8 cellular contexts compared by ENCODE assay signal in the genomic region with DNA sequence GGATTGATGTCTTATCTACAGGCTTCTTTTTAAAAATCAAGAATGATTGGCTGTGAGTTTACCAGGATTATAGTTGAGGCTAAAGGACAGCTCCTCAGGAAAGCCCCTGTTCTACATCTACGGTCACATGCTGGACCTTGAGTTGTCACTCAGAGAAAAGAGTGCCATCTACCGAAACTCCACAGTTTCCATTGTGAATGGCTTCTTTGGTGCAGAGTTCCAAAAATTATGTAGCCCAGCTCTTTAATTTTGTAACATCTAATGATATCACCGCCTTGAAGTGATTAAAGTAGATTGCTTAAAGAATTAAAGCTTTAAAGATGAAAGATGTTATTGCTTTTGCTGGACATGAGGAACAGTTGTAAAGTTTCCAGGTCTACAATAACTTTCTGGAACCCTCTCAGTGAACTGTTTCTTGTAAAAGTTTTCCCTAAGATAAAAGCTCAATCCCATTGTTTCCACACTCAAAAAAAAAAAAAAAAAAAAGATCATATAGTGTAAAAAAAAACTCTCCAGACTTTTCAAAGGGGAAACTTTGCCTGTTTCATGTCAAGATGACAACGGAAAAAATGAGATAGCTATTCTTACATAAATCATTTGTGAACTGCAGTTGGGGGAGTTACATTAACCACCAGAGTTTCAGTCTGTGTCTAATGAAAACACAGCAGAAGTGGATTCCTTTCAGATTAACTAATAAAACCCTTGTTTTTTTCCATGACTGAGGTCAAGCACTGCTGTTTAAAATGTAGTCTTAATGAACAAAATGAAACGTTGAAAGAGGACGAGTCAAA. TPM values are rescaled to one million over a fixed set of nuclear protein-coding genes. Genes with fewer than 3 reads are reported as not detected.
A peak's percentile ranks its signal among the peaks of the same experiment; 100 is the strongest.
DNase-seq lines count a peak whose midpoint lies in the region; ATAC-seq, FAIRE-seq and TF ChIP-seq lines count a peak whose summit lies in the region.

No MANE protein-coding gene starts in this region.

- H3K9me3 Mint-ChIP-seq in mesothelial cell of epicardium: no peaks in the 10 kb centered on the region
- no peaks in the 10 kb centered on the region for H3K9me3 Mint-ChIP-seq in naive thymus-derived CD4-positive, alpha-beta T cell
- no peaks in the 10 kb centered on the region for H3K9me3 Mint-ChIP-seq in CD8-positive, alpha-beta T cell

- POLR2A ChIA-PET in K562 (lab: Yijun Ruan, JAX): no interaction called here
- POLR2A ChIA-PET in naive thymus-derived CD4-positive, alpha-beta T cell (lab: Charles Lee): no interaction called here
- POLR2A ChIA-PET in CD8-positive, alpha-beta T cell (lab: Charles Lee): no interaction called here

- no peaks in the 10 kb centered on the region for H3K27me3 Mint-ChIP-seq in mesothelial cell of epicardium (ENCODE audit: low read depth)
- peaks cover 0 to 14% (median 4%) of the 10 kb centered on the region in 5 donors for H3K27me3 Mint-ChIP-seq in naive thymus-derived CD4-positive, alpha-beta T cell
- H3K27me3 Mint-ChIP-seq in CD8-positive, alpha-beta T cell (ENCODE audit: low read depth): no peaks in the 10 kb centered on the region

- 1% methylated on average over 6 of the region's 6 CpGs for WGBS in K562 (ENCODE audit: insufficient coverage, low coverage, missing lambda C conversion rate)

- H3K4me3 ChIP-seq in GM06990 (replicated peaks; ENCODE audit: low read depth, low read length) (no peak overlapping the region), K562 (no peak overlapping the region)
- no peak overlapping the region for H3K4me3 ChIP-seq in naive thymus-derived CD4-positive, alpha-beta T cell (ENCODE audit: low read length)
- H3K4me3 ChIP-seq in CD8-positive, alpha-beta T cell (ENCODE audit: low read depth, low read length): no peak overlapping the region

- peaks cover 10% of the 10 kb centered on the region for H3K36me3 Mint-ChIP-seq in mesothelial cell of epicardium
- no peaks in the 10 kb centered on the region for H3K36me3 Mint-ChIP-seq in naive thymus-derived CD4-positive, alpha-beta T cell
- H3K36me3 Mint-ChIP-seq in CD8-positive, alpha-beta T cell: no peaks in the 10 kb centered on the region

- no peak for TF ChIP-seq EP300 in K562 (IDR thresholded peaks at IDR 0.05; ENCODE audit: low read length)

- H3K27me3 ChIP-seq in GM06990 (replicated peaks; ENCODE audit: control insufficient read depth, insufficient read depth, low read length) (no peaks in the 10 kb centered on the region), K562 (ENCODE audit: control insufficient read depth in 2 of 2, insufficient read depth in 2 of 2, low read length in 2 of 2) (no peaks in the 10 kb centered on the region)
- no peaks in the 10 kb centered on the region for H3K27me3 ChIP-seq in naive thymus-derived CD4-positive, alpha-beta T cell (ENCODE audit: control insufficient read depth in 2 of 2, insufficient read depth in 2 of 2, low read length in 2 of 2)
- H3K27me3 ChIP-seq in CD8-positive, alpha-beta T cell (ENCODE audit: insufficient read depth, low read length): no peaks in the 10 kb centered on the region

- peak in 1 of 2 experiments; percentile 8; a peak in 1 of 4 replicates for TF ChIP-seq RAD21 in K562 (CRISPR knock-in tag; conservative IDR thresholded peaks at IDR 0.05 in 1 of 2, IDR thresholded peaks at IDR 0.05 in 1 of 2)

- H3K4me1 Mint-ChIP-seq in mesothelial cell of epicardium: peaks cover 45% of the 10 kb centered on the region
- H3K4me1 Mint-ChIP-seq in naive thymus-derived CD4-positive, alpha-beta T cell: peaks cover 0 to 6% (median 0%) of the 10 kb centered on the region in 7 donors
- no peaks in the 10 kb centered on the region for H3K4me1 Mint-ChIP-seq in CD8-positive, alpha-beta T cell (ENCODE audit: low read depth)

- no peak overlapping the region for H3K27ac ChIP-seq in K562 (ENCODE audit: extremely low read depth, low read depth, low read length)
- no peak overlapping the region for H3K27ac ChIP-seq in naive thymus-derived CD4-positive, alpha-beta T cell (ENCODE audit: low read depth, low read length)
- H3K27ac ChIP-seq in CD8-positive, alpha-beta T cell (ENCODE audit: low read depth, low read length): no peak overlapping the region

- peak overlapping the region; percentile 98 for H3K27ac Mint-ChIP-seq in mesothelial cell of epicardium
- no peak overlapping the region for H3K27ac Mint-ChIP-seq in naive thymus-derived CD4-positive, alpha-beta T cell
- H3K27ac Mint-ChIP-seq in CD8-positive, alpha-beta T cell: no peak overlapping the region

- DNase-seq in GM06990 (ENCODE audit: extremely low read depth, insufficient read length): peak; percentile 13
- DNase-seq in K562 (ENCODE audit: extremely low read depth in 1 of 4, low spot score in 3 of 4): no peak
- DNase-seq in mesothelial cell of epicardium (ENCODE audit: low spot score in 2 of 2, unreplicated experiment in 2 of 2): no peak
- DNase-seq in naive thymus-derived CD4-positive, alpha-beta T cell: no peak
- no peak for DNase-seq in NCI-H526 (lab: John Stamatoyannopoulos, UW)
- no peak for DNase-seq in CD8-positive, alpha-beta T cell

- intact Hi-C loops in K562 (cut with micrococcal nuclease): loop anchor here (10.0 kb wide), 1 partner anchor 454 kb away; no protein-coding TSS in a partner anchor
- intact Hi-C loops in naive thymus-derived CD4-positive, alpha-beta T cell (cut with micrococcal nuclease): no loop called here
- intact Hi-C loops in CD8-positive, alpha-beta T cell (cut with DNase I, micrococcal nuclease): no loop called here

- no peak for FAIRE-seq in K562 (lab: Jason Lieb, UNC)

- peak overlapping the region; percentile 93 for H3K4me3 Mint-ChIP-seq in mesothelial cell of epicardium
- no peak overlapping the region for H3K4me3 Mint-ChIP-seq in naive thymus-derived CD4-positive, alpha-beta T cell
- H3K4me3 Mint-ChIP-seq in CD8-positive, alpha-beta T cell: no peak overlapping the region

- BruUV-seq in K562 (replicated peaks; lab: Mats Ljungman, UMichigan): no TSS peak

- H4K20me1 ChIP-seq in K562 (replicated peaks; ENCODE audit: control insufficient read depth, insufficient read depth, low read length): no peaks in the 10 kb centered on the region

- H3K36me3 ChIP-seq in GM06990 (ENCODE audit: control insufficient read depth, insufficient read depth, low read length): no peaks in the 10 kb centered on the region
- no peaks in the 10 kb centered on the region for H3K36me3 ChIP-seq in K562 (ENCODE audit: control insufficient read depth, insufficient read depth, low read length)
- H3K36me3 ChIP-seq in naive thymus-derived CD4-positive, alpha-beta T cell (ENCODE audit: control insufficient read depth in 2 of 3, insufficient read depth in 3 of 3, low read length in 3 of 3): no peaks in the 10 kb centered on the region
- no peaks in the 10 kb centered on the region for H3K36me3 ChIP-seq in CD8-positive, alpha-beta T cell (ENCODE audit: insufficient read depth, low read length)

- H2AFZ ChIP-seq in K562 (ENCODE audit: low read depth, low read length): no peak overlapping the region

- H3K4me1 ChIP-seq in K562 (replicated peaks in 1 of 2; ENCODE audit: control insufficient read depth in 2 of 2, insufficient read depth in 2 of 2, low read length in 2 of 2): no peaks in the 10 kb centered on the region
- no peaks in the 10 kb centered on the region for H3K4me1 ChIP-seq in naive thymus-derived CD4-positive, alpha-beta T cell (ENCODE audit: control insufficient read depth in 2 of 2, insufficient read depth in 2 of 2, low read length in 2 of 2)
- no peaks in the 10 kb centered on the region for H3K4me1 ChIP-seq in CD8-positive, alpha-beta T cell (ENCODE audit: insufficient read depth, low read length)

- TF ChIP-seq CTCF in GM06990 (IDR thresholded peaks at IDR 0.05; ENCODE audit: insufficient read depth, low read length, poor library complexity, severe bottlenecking): no peak
- TF ChIP-seq CTCF in K562 (IDR thresholded peaks at IDR 0.05 in 2 of 3, conservative IDR thresholded peaks at IDR 0.05 in 1 of 3; ENCODE audit: insufficient read depth in 2 of 3, low read depth in 1 of 3, low read length in 3 of 3): no peak
- no peak for TF ChIP-seq CTCF in mesothelial cell of epicardium (IDR thresholded peaks at IDR 0.05; ENCODE audit: unreplicated experiment)
- no peak for TF ChIP-seq CTCF in CD8-positive, alpha-beta T cell (IDR thresholded peaks at IDR 0.05)

- H3K9me3 ChIP-seq in K562 (replicated peaks; ENCODE audit: control insufficient read depth, insufficient read depth, low read depth, low read length): no peaks in the 10 kb centered on the region
- no peaks in the 10 kb centered on the region for H3K9me3 ChIP-seq in naive thymus-derived CD4-positive, alpha-beta T cell (ENCODE audit: control insufficient read depth in 2 of 3, low read length in 3 of 3)
- H3K9me3 ChIP-seq in CD8-positive, alpha-beta T cell (ENCODE audit: low read length): no peaks in the 10 kb centered on the region

- H3K79me2 ChIP-seq in K562 (ENCODE audit: control insufficient read depth, insufficient read depth, low read length): no peaks in the 10 kb centered on the region

- no peak for TF ChIP-seq POLR2A in K562 (conservative IDR thresholded peaks at IDR 0.05)

- no peak overlapping the region for H3K4me2 ChIP-seq in K562 (ENCODE audit: insufficient read depth, low read length)

- H3K9ac ChIP-seq in K562 (ENCODE audit: insufficient read depth in 1 of 2, low read depth in 2 of 2, low read length in 2 of 2): no peak overlapping the region

- peak; percentile 81 for ATAC-seq in GM21390 (IDR thresholded peaks at IDR 0.05; ENCODE audit: unreplicated experiment)
- ATAC-seq in HG03469 (IDR thresholded peaks at IDR 0.05; ENCODE audit: unreplicated experiment): peak; percentile 69
- ATAC-seq in K562: no peak
- no peak for ATAC-seq in naive thymus-derived CD4-positive, alpha-beta T cell
- no peak for ATAC-seq in CD8-positive, alpha-beta T cell

- H3K9me1 ChIP-seq in K562 (ENCODE audit: control insufficient read depth, insufficient read depth, low read length): no peaks in the 10 kb centered on the region

- in situ Hi-C loops in K562 (cut with MboI): no loop called here

- CTCF ChIA-PET in K562 (lab: Yijun Ruan, JAX; ENCODE audit: low intra/inter-chr PET ratio): interaction anchor here (0.6 kb wide), 1 partner anchor 20 kb away, joined by 6 read pairs; no protein-coding TSS in a partner anchor
- CTCF ChIA-PET in naive thymus-derived CD4-positive, alpha-beta T cell (lab: Charles Lee): interaction anchor here (0.5 kb wide), 1 partner anchor 160 kb away, joined by 4 read pairs; no protein-coding TSS in a partner anchor
- CTCF ChIA-PET in CD8-positive, alpha-beta T cell (lab: Charles Lee): no interaction called here

RNA-seq across cellular contexts. Expression of a gene that starts 4.3 kb away (rescaled TPM):
- 0.07 TPM in 1 of 2 replicates, not detected in the other for total RNA-seq in K562 (2011; cell fraction: chromatin; rRNA removed; ENCODE audit: low replicate concordance)
- total RNA-seq in K562 (2011; cell fraction: nucleolus; rRNA removed): under 0.01 TPM in 2 replicates
- total RNA-seq in K562 (2011; cell fraction: nucleoplasm; rRNA removed): 0.29 TPM in 1 of 2 replicates, not detected in the other
- 0.14 TPM in 1 of 2 replicates, not detected in the other for total RNA-seq in K562 (2014; rRNA removed)
- total RNA-seq in K562 (2014; rRNA removed; fragmentation: Illumina TruSeq; extraction: Trizol): 0.06 and 0.07 TPM in 2 replicates
- total RNA-seq in K562 (2015; rRNA removed; fragmentation: Illumina TruSeq; extraction: Trizol): 0.07 and 0.53 TPM in 2 replicates
- total RNA-seq in K562 (2021): 0.67 and 0.71 TPM in 2 replicates
- polyA plus RNA-seq in K562 (2011; rRNA removed): not detected in 2 replicates
- polyA plus RNA-seq in K562 (2011; cell fraction: cytosol; rRNA removed): 0.03 TPM in 1 of 2 replicates, not detected in the other
- polyA plus RNA-seq in K562 (2011; cell fraction: nucleus; rRNA removed): 0.13 TPM in 1 of 2 replicates, not detected in the other
- 0.08 and 0.18 TPM in 2 replicates for polyA plus RNA-seq in K562 (2012)
- polyA plus RNA-seq in K562 (2014; fragmentation: Illumina TruSeq; extraction: Trizol): 0.01 and 0.03 TPM in 2 replicates
- under 1 TPM in 1 of 2 experiments, not detected in 1; 0.03 TPM for polyA plus RNA-seq in K562 (2014; fragmentation: Nextera tagmentation; extraction: Ambion mirVana)
- 0.08 and 0.11 TPM in 2 replicates for polyA plus RNA-seq in K562 (2014; rRNA removed)
- polyA minus RNA-seq in K562 (2011; rRNA and poly(A)+ RNA removed): not detected in 2 replicates
- polyA minus RNA-seq in K562 (2011; cell fraction: cytosol; rRNA and poly(A)+ RNA removed): not detected in 2 replicates
- not detected in 2 replicates for polyA minus RNA-seq in K562 (2011; cell fraction: nucleus; rRNA and poly(A)+ RNA removed)
- 7,569 to 7,691 TPM (median 7,584 TPM) in 3 replicates for total RNA-seq in mesothelial cell of epicardium
- total RNA-seq in naive thymus-derived CD4-positive, alpha-beta T cell: under 1 TPM in 1 of 5 experiments, not detected in 4; 0.27 TPM
- not detected for polyA plus RNA-seq in naive thymus-derived CD4-positive, alpha-beta T cell
- total RNA-seq in CD8-positive, alpha-beta T cell: not detected

Comparison
In these comparisons a context has a peak if more than half of its experiments do, and no peak if none do; other contexts are left out.
1. ATAC-seq: peak in GM21390 (single experiment) and HG03469 (single experiment); none in K562 (single experiment), naive thymus-derived CD4-positive, alpha-beta T cell (single experiment) and CD8-positive, alpha-beta T cell (single experiment).
2. RNA of a gene that starts 4.3 kb away (total RNA-seq): 7,569 to 7,691 TPM in mesothelial cell of epicardium; under 0.01 to 0.71 TPM in K562, 0.27 TPM in naive thymus-derived CD4-positive, alpha-beta T cell and not detected in CD8-positive, alpha-beta T cell; every median in the first group is over 1,000 times any median in the second.